In the genomic region with DNA sequence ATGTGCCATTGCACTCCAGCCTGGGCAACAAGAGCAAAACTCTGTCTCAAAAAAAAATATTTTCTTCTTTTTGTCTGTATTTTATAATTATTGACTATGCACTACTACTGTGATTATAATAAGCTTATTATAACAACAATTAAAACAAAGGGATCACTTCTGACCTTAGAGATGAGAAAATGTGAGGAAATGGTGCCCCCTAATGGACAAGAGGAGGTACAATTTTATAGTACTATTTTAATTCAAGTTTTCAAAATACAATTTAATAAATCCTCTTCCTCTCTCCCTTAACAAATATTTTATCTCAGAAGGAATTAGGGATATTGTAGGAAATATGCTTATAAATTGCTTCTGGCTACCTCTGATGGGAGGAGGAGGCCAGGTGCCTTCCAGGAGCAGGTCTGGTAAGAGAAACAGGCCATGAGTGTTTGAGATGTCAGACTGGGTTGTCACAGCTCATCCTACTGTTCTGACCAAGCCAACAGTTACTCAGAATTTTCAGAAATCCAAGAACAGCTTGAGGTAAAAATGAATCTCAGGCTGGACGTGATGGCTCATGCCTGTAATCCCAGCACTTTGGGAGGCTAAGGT, we compare ENCODE assay signal across 8 cellular contexts. TPM values are rescaled to one million over a fixed set of nuclear protein-coding genes. Genes with fewer than 3 reads are reported as not detected.
DNase-seq lines count a peak whose midpoint lies in the region; ATAC-seq, FAIRE-seq and TF ChIP-seq lines count a peak whose summit lies in the region.

No MANE protein-coding gene starts in this region.

- H3K27ac Mint-ChIP-seq in activated naive CD4-positive, alpha-beta T cell treated with anti-CD3 and anti-CD28 coated beads, Interleukin-2, amount 50 U/mL, for 72 hours, result peak overlapping the region in 1 of 2 donors; percentile 44
- no peak overlapping the region for H3K27ac Mint-ChIP-seq in T-helper 2 cell treated with Interferon-gamma antibody and Interleukin-4, amounts not matched to agents 5 μg/mL and 100 μg/mL, for 36 hours

- no peaks in the 10 kb centered on the region for H3K9me3 Mint-ChIP-seq in activated naive CD4-positive, alpha-beta T cell treated with anti-CD3 and anti-CD28 coated beads, Interleukin-2, amount 50 U/mL, for 72 hours
- H3K9me3 Mint-ChIP-seq in T-helper 2 cell treated with Interferon-gamma antibody and Interleukin-4, amounts not matched to agents 5 μg/mL and 100 μg/mL, for 36 hours, result no peaks in the 10 kb centered on the region

- H3K4me1 Mint-ChIP-seq in T-helper 2 cell treated with Interferon-gamma antibody and Interleukin-4, amounts not matched to agents 5 μg/mL and 100 μg/mL, for 36 hours (ENCODE audit: low read depth), result no peaks in the 10 kb centered on the region

- H2AFZ ChIP-seq in HepG2 (ENCODE audit: low read length), result no peak overlapping the region

- no peak overlapping the region for H3K27ac ChIP-seq in brain microvascular endothelial cell
- no peak overlapping the region for H3K27ac ChIP-seq in HepG2 (ENCODE audit: extremely low read length, insufficient read depth, low read length)
- no peak overlapping the region for H3K27ac ChIP-seq in aorta (ENCODE audit: low read depth in 1 of 2, low read length in 2 of 2)
- H3K27ac ChIP-seq in effector memory CD4-positive, alpha-beta T cell (ENCODE audit: insufficient read depth, low read length, poor library complexity, severe bottlenecking), result no peak overlapping the region

- intact Hi-C loops in HepG2 (cut with micrococcal nuclease; ENCODE audit: unreplicated experiment), result loop anchor here (2.0 kb wide), 1 partner anchor 290 kb away; a partner anchor contains a TSS
- intact Hi-C loops in aorta (cut with DNase I), result loop anchor here in 1 of 2 donors (2.0 to 5.0 kb wide), 2 partner anchors 290 to 553 kb away; a partner anchor contains a TSS

- FAIRE-seq in HepG2 (lab: Jason Lieb, UNC), result no peak

- no peak overlapping the region for H3K9ac ChIP-seq in HepG2 (ENCODE audit: insufficient read depth, low read depth, low read length)

- H3K36me3 ChIP-seq in brain microvascular endothelial cell (replicated peaks) (peaks cover 12% of the 10 kb centered on the region), HepG2 (replicated peaks in 1 of 2; ENCODE audit: control insufficient read depth in 1 of 2, insufficient read depth in 2 of 2, low read length in 2 of 2) (peaks cover 8 to 39% of the 10 kb centered on the region in 2 experiments), aorta (ENCODE audit: control insufficient read depth in 1 of 2, insufficient read depth in 2 of 2, low read length in 1 of 2) (peaks cover 0 to 4% of the 10 kb centered on the region in 2 donors)
- peaks cover 25% of the 10 kb centered on the region for H3K36me3 ChIP-seq in effector memory CD4-positive, alpha-beta T cell (ENCODE audit: control insufficient read depth, insufficient read depth, low read length)

- BruUV-seq in HepG2 (replicated peaks; lab: Mats Ljungman, UMichigan), result no TSS peak

- no peak overlapping the region for H3K4me3 Mint-ChIP-seq in T-helper 2 cell treated with Interferon-gamma antibody and Interleukin-4, amounts not matched to agents 5 μg/mL and 100 μg/mL, for 36 hours

- TF ChIP-seq POLR2A in HepG2 (IDR thresholded peaks at IDR 0.05; ENCODE audit: insufficient read depth in 1 of 2, low read depth in 2 of 2, low read length in 2 of 2), result no peak

- CTCF ChIA-PET in HepG2 (lab: Yijun Ruan, JAX; ENCODE audit: low intra/inter-chr PET ratio, low total read pairs), result interaction anchor here (0.7 to 2.1 kb wide), 3 partner anchors 288 to 557 kb away, joined by 4 to 7 read pairs (median 4); no protein-coding TSS in a partner anchor

- no peaks in the 10 kb centered on the region for H3K4me1 ChIP-seq in HepG2 (ENCODE audit: insufficient read depth, low read length)
- H3K4me1 ChIP-seq in aorta (ENCODE audit: control insufficient read depth in 1 of 2, insufficient read depth in 2 of 2, low read length in 2 of 2), result no peaks in the 10 kb centered on the region
- no peaks in the 10 kb centered on the region for H3K4me1 ChIP-seq in effector memory CD4-positive, alpha-beta T cell (ENCODE audit: control insufficient read depth, insufficient read depth, low read length, poor library complexity, severe bottlenecking)

- no peak overlapping the region for H3K4me2 ChIP-seq in HepG2 (ENCODE audit: low read depth, low read length)

- TF ChIP-seq CTCF in brain microvascular endothelial cell (IDR thresholded peaks at IDR 0.05; ENCODE audit: low read depth, low read length, missing control alignments) (peak; percentile 46), HepG2 (CRISPR knock-in tag; IDR thresholded peaks at IDR 0.05) (peak; percentile 62)

- in situ Hi-C loops in brain microvascular endothelial cell (cut with HindIII; ENCODE audit: low pct_ligation_motif_present, low sequenced_read_pairs), result no loop called here
- in situ Hi-C loops in HepG2 (cut with HindIII; ENCODE audit: extremely low pct_ligation_motif_present, low pct_unique_long_range_greater_than_20kb), result no loop called here

- no peaks in the 10 kb centered on the region for H3K27me3 Mint-ChIP-seq in T-helper 2 cell treated with Interferon-gamma antibody and Interleukin-4, amounts not matched to agents 5 μg/mL and 100 μg/mL, for 36 hours (ENCODE audit: low read depth)

- H3K36me3 Mint-ChIP-seq in activated naive CD4-positive, alpha-beta T cell treated with anti-CD3 and anti-CD28 coated beads, Interleukin-2, amount 50 U/mL, for 72 hours, result peaks cover 5 to 7% of the 10 kb centered on the region in 2 donors
- H3K36me3 Mint-ChIP-seq in T-helper 2 cell treated with Interferon-gamma antibody and Interleukin-4, amounts not matched to agents 5 μg/mL and 100 μg/mL, for 36 hours (ENCODE audit: low read depth), result peaks cover 22% of the 10 kb centered on the region

- peaks cover 5% of the 10 kb centered on the region for H3K79me2 ChIP-seq in HepG2 (ENCODE audit: insufficient read depth, low read length)

- POLR2A ChIA-PET in HepG2 (lab: Yijun Ruan, JAX), result no interaction called here

- TF ChIP-seq RAD21 in HepG2 (CRISPR knock-in tag; IDR thresholded peaks at IDR 0.05), result no peak

- 67% methylated on average over 1 of the region's 1 CpG for WGBS in HepG2 (ENCODE audit: low lambda C conversion rate)
- 42 to 49% methylated on average over 1 of the region's 1 CpG for WGBS in aorta, 2 donors

- H3K9me3 ChIP-seq in HepG2 (ENCODE audit: low read length) (no peaks in the 10 kb centered on the region), aorta (ENCODE audit: control insufficient read depth, low read length) (no peaks in the 10 kb centered on the region)
- no peaks in the 10 kb centered on the region for H3K9me3 ChIP-seq in effector memory CD4-positive, alpha-beta T cell (ENCODE audit: control insufficient read depth, low read length)

- no peaks in the 10 kb centered on the region for H4K20me1 ChIP-seq in HepG2 (ENCODE audit: insufficient read depth, low read length)

- no peak overlapping the region for H3K4me3 ChIP-seq in brain microvascular endothelial cell (ENCODE audit: low read depth, low read length)
- H3K4me3 ChIP-seq in HepG2 (replicated peaks in 1 of 3; ENCODE audit: insufficient read depth in 1 of 3, low read depth in 2 of 3, low read length in 3 of 3), result no peak overlapping the region
- H3K4me3 ChIP-seq in aorta (ENCODE audit: low read length in 2 of 2), result no peak overlapping the region
- H3K4me3 ChIP-seq in effector memory CD4-positive, alpha-beta T cell (ENCODE audit: insufficient read depth, low read depth, low read length, poor library complexity, severe bottlenecking), result no peak overlapping the region

- H3K27me3 ChIP-seq in brain microvascular endothelial cell (replicated peaks) (no peaks in the 10 kb centered on the region), HepG2 (ENCODE audit: control insufficient read depth in 1 of 2, insufficient read depth in 2 of 2, low read length in 2 of 2) (no peaks in the 10 kb centered on the region), aorta (ENCODE audit: control insufficient read depth in 1 of 2, insufficient read depth in 2 of 2, low read length in 1 of 2) (no peaks in the 10 kb centered on the region)
- no peaks in the 10 kb centered on the region for H3K27me3 ChIP-seq in effector memory CD4-positive, alpha-beta T cell (replicated peaks; ENCODE audit: control insufficient read depth, insufficient read depth, low read length, poor library complexity, severe bottlenecking)

- DNase-seq in activated naive CD4-positive, alpha-beta T cell treated with anti-CD3 and anti-CD28 coated beads, Interleukin-2, amount 50 U/mL, for 72 hours (ENCODE audit: low spot score in 2 of 2), result no peak
- no peak for DNase-seq in activated naive CD4-positive, alpha-beta T cell (lab: John Stamatoyannopoulos, UW)
- DNase-seq in NCI-H146 treated with DMSO at 0.1 percent for 48 hours (lab: John Stamatoyannopoulos, UW; ENCODE audit: unreplicated experiment) (peak; percentile 24), brain microvascular endothelial cell (no peak), HepG2 (ENCODE audit: low spot score) (no peak), aorta (no peak)
- no peak for DNase-seq in effector memory CD4-positive, alpha-beta T cell
- no peak for DNase-seq in T-helper 2 cell treated with Interferon-gamma antibody and Interleukin-4, amounts not matched to agents 5 μg/mL and 100 μg/mL, for 36 hours (ENCODE audit: low spot score)

- TF ChIP-seq EP300 in HepG2 (IDR thresholded peaks at IDR 0.05; ENCODE audit: low read depth in 2 of 2, low read length in 2 of 2), result no peak
- TF ChIP-seq EP300 in HepG2 (CRISPR knock-in tag; IDR thresholded peaks at IDR 0.05; ENCODE audit: borderline replicate concordance), result no peak

- peak; percentile 39 to 50 for ATAC-seq in activated naive CD4-positive, alpha-beta T cell treated with anti-CD3 and anti-CD28 coated beads, Interleukin-2, amount 50 U/mL, for 72 hours
- ATAC-seq in HepG2 (no peak), aorta (ENCODE audit: low FRiP score) (no peak)

RNA-seq across cellular contexts. Expression of gene VPS53, which starts 14.0 kb away (rescaled TPM):
- 10 to 100 TPM; 39.1 to 56.7 TPM for total RNA-seq in activated naive CD4-positive, alpha-beta T cell treated with anti-CD3 and anti-CD28 coated beads, Interleukin-2, amount 50 U/mL, for 72 hours
- total RNA-seq in HepG2 (2016; rRNA removed; fragmentation: Illumina TruSeq; extraction: Trizol) (17.3 and 21.8 TPM in 2 replicates), aorta (10 to 100 TPM; 53.5 to 79.3 TPM)
- 8.1 and 10.4 TPM in 2 replicates for total RNA-seq in HepG2 (2016; cell fraction: cytosol; rRNA removed; fragmentation: Illumina TruSeq; extraction: Trizol; ENCODE audit: low read depth)
- total RNA-seq in HepG2 (2016; cell fraction: insoluble cytoplasmic fraction; rRNA removed; fragmentation: Illumina TruSeq; extraction: Trizol), result 17.9 and 18.2 TPM in 2 replicates
- total RNA-seq in HepG2 (2016; cell fraction: membrane; rRNA removed; fragmentation: Illumina TruSeq; extraction: Trizol), result 6.2 and 7.3 TPM in 2 replicates
- total RNA-seq in HepG2 (2016; cell fraction: nucleus; rRNA removed; fragmentation: Illumina TruSeq; extraction: Trizol), result 13.4 and 15.3 TPM in 2 replicates
- polyA plus RNA-seq in HepG2 (2011; rRNA removed) (12.5 and 13.3 TPM in 2 replicates), aorta (1 to 10 TPM; 3.6 to 6.2 TPM)
- 7.6 and 8.0 TPM in 2 replicates for polyA plus RNA-seq in HepG2 (2011; cell fraction: cytosol; rRNA removed)
- 10.5 and 11.7 TPM in 2 replicates for polyA plus RNA-seq in HepG2 (2011; cell fraction: nucleus; rRNA removed)
- polyA plus RNA-seq in HepG2 (2012), result 11.0 and 12.6 TPM in 2 replicates
- polyA plus RNA-seq in HepG2 (2016; cell fraction: cytosol; fragmentation: Illumina TruSeq; extraction: Trizol; ENCODE audit: low read depth), result 1.3 and 1.4 TPM in 2 replicates
- 12.9 and 17.6 TPM in 2 replicates for polyA plus RNA-seq in HepG2 (2016; cell fraction: insoluble cytoplasmic fraction; fragmentation: Illumina TruSeq; extraction: Trizol; ENCODE audit: low read depth)
- 3.0 and 3.4 TPM in 2 replicates for polyA plus RNA-seq in HepG2 (2016; cell fraction: membrane; fragmentation: Illumina TruSeq; extraction: Trizol; ENCODE audit: low read depth)
- 18.7 and 20.8 TPM in 2 replicates for polyA plus RNA-seq in HepG2 (2016; cell fraction: nucleus; fragmentation: Illumina TruSeq; extraction: Trizol; ENCODE audit: insufficient read depth, low read depth)
- polyA minus RNA-seq in HepG2 (2011; rRNA and poly(A)+ RNA removed; ENCODE audit: low replicate concordance), result 109 and 127 TPM in 2 replicates
- polyA minus RNA-seq in HepG2 (2011; cell fraction: cytosol; rRNA and poly(A)+ RNA removed), result 24.4 and 27.0 TPM in 2 replicates
- 35.8 and 54.7 TPM in 2 replicates for polyA minus RNA-seq in HepG2 (2011; cell fraction: nucleus; rRNA and poly(A)+ RNA removed)

RNA-seq across cellular contexts. Expression of gene TLCD3A, which starts 31.8 kb away (rescaled TPM):
- total RNA-seq in activated naive CD4-positive, alpha-beta T cell treated with anti-CD3 and anti-CD28 coated beads, Interleukin-2, amount 50 U/mL, for 72 hours, result 10 to 100 TPM in 1 of 2 donors, 1 to 10 TPM in 1; 1.5 to 20.4 TPM
- total RNA-seq in HepG2 (2016; rRNA removed; fragmentation: Illumina TruSeq; extraction: Trizol) (16.5 and 25.2 TPM in 2 replicates), aorta (10 to 100 TPM in 1 of 2 donors, 1 to 10 TPM in 1; 8.0 to 11.1 TPM)
- total RNA-seq in HepG2 (2016; cell fraction: cytosol; rRNA removed; fragmentation: Illumina TruSeq; extraction: Trizol; ENCODE audit: low read depth), result 11.6 and 12.3 TPM in 2 replicates
- 16.8 and 25.2 TPM in 2 replicates for total RNA-seq in HepG2 (2016; cell fraction: insoluble cytoplasmic fraction; rRNA removed; fragmentation: Illumina TruSeq; extraction: Trizol)
- total RNA-seq in HepG2 (2016; cell fraction: membrane; rRNA removed; fragmentation: Illumina TruSeq; extraction: Trizol), result 24.8 and 30.1 TPM in 2 replicates
- total RNA-seq in HepG2 (2016; cell fraction: nucleus; rRNA removed; fragmentation: Illumina TruSeq; extraction: Trizol), result 22.5 and 29.8 TPM in 2 replicates
- polyA plus RNA-seq in HepG2 (2011; rRNA removed) (46.6 and 53.8 TPM in 2 replicates), aorta (1 to 10 TPM; 2.8 to 4.5 TPM)
- 55.4 and 57.8 TPM in 2 replicates for polyA plus RNA-seq in HepG2 (2011; cell fraction: cytosol; rRNA removed)
- 29.5 and 29.7 TPM in 2 replicates for polyA plus RNA-seq in HepG2 (2011; cell fraction: nucleus; rRNA removed)
- 28.7 and 29.6 TPM in 2 replicates for polyA plus RNA-seq in HepG2 (2012)
- polyA plus RNA-seq in HepG2 (2016; cell fraction: cytosol; fragmentation: Illumina TruSeq; extraction: Trizol; ENCODE audit: low read depth), result 16.6 and 21.9 TPM in 2 replicates
- polyA plus RNA-seq in HepG2 (2016; cell fraction: insoluble cytoplasmic fraction; fragmentation: Illumina TruSeq; extraction: Trizol; ENCODE audit: low read depth), result 21.1 and 27.9 TPM in 2 replicates
- 30.8 and 33.2 TPM in 2 replicates for polyA plus RNA-seq in HepG2 (2016; cell fraction: membrane; fragmentation: Illumina TruSeq; extraction: Trizol; ENCODE audit: low read depth)
- polyA plus RNA-seq in HepG2 (2016; cell fraction: nucleus; fragmentation: Illumina TruSeq; extraction: Trizol; ENCODE audit: insufficient read depth, low read depth), result 48.5 and 49.8 TPM in 2 replicates
- polyA minus RNA-seq in HepG2 (2011; rRNA and poly(A)+ RNA removed; ENCODE audit: low replicate concordance), result 112 and 176 TPM in 2 replicates
- 36.8 and 39.7 TPM in 2 replicates for polyA minus RNA-seq in HepG2 (2011; cell fraction: cytosol; rRNA and poly(A)+ RNA removed)
- 18.0 and 23.5 TPM in 2 replicates for polyA minus RNA-seq in HepG2 (2011; cell fraction: nucleus; rRNA and poly(A)+ RNA removed)

RNA-seq across cellular contexts. Expression of gene GEMIN4, which starts 51.5 kb away (rescaled TPM):
- total RNA-seq in activated naive CD4-positive, alpha-beta T cell treated with anti-CD3 and anti-CD28 coated beads, Interleukin-2, amount 50 U/mL, for 72 hours, result 10 to 100 TPM; 25.1 to 48.7 TPM
- total RNA-seq in HepG2 (2016; rRNA removed; fragmentation: Illumina TruSeq; extraction: Trizol) (22.7 and 28.2 TPM in 2 replicates), aorta (10 to 100 TPM; 11.7 to 17.2 TPM)
- total RNA-seq in HepG2 (2016; cell fraction: cytosol; rRNA removed; fragmentation: Illumina TruSeq; extraction: Trizol; ENCODE audit: low read depth), result 1.6 and 2.8 TPM in 2 replicates
- 23.2 and 25.6 TPM in 2 replicates for total RNA-seq in HepG2 (2016; cell fraction: insoluble cytoplasmic fraction; rRNA removed; fragmentation: Illumina TruSeq; extraction: Trizol)
- total RNA-seq in HepG2 (2016; cell fraction: membrane; rRNA removed; fragmentation: Illumina TruSeq; extraction: Trizol), result 7.3 and 7.8 TPM in 2 replicates
- 14.5 and 15.4 TPM in 2 replicates for total RNA-seq in HepG2 (2016; cell fraction: nucleus; rRNA removed; fragmentation: Illumina TruSeq; extraction: Trizol)
- polyA plus RNA-seq in HepG2 (2011; rRNA removed) (10.8 and 13.6 TPM in 2 replicates), aorta (10 to 100 TPM in 1 of 2 donors, 1 to 10 TPM in 1; 5.5 to 18.1 TPM)
- polyA plus RNA-seq in HepG2 (2011; cell fraction: cytosol; rRNA removed), result 5.1 and 7.0 TPM in 2 replicates
- polyA plus RNA-seq in HepG2 (2011; cell fraction: nucleus; rRNA removed), result 15.7 and 16.5 TPM in 2 replicates
- polyA plus RNA-seq in HepG2 (2012), result 10.4 and 10.6 TPM in 2 replicates
- 0.83 and 1.1 TPM in 2 replicates for polyA plus RNA-seq in HepG2 (2016; cell fraction: cytosol; fragmentation: Illumina TruSeq; extraction: Trizol; ENCODE audit: low read depth)
- polyA plus RNA-seq in HepG2 (2016; cell fraction: insoluble cytoplasmic fraction; fragmentation: Illumina TruSeq; extraction: Trizol; ENCODE audit: low read depth), result 18.5 and 22.6 TPM in 2 replicates
- 2.1 and 3.2 TPM in 2 replicates for polyA plus RNA-seq in HepG2 (2016; cell fraction: membrane; fragmentation: Illumina TruSeq; extraction: Trizol; ENCODE audit: low read depth)
- 17.5 and 17.6 TPM in 2 replicates for polyA plus RNA-seq in HepG2 (2016; cell fraction: nucleus; fragmentation: Illumina TruSeq; extraction: Trizol; ENCODE audit: insufficient read depth, low read depth)
- 30.3 and 134 TPM in 2 replicates for polyA minus RNA-seq in HepG2 (2011; rRNA and poly(A)+ RNA removed; ENCODE audit: low replicate concordance)
- 6.5 and 6.9 TPM in 2 replicates for polyA minus RNA-seq in HepG2 (2011; cell fraction: cytosol; rRNA and poly(A)+ RNA removed)
- polyA minus RNA-seq in HepG2 (2011; cell fraction: nucleus; rRNA and poly(A)+ RNA removed), result 9.9 and 11.6 TPM in 2 replicates

Comparison
In these comparisons a context has a peak if more than half of its experiments do, and no peak if none do; other contexts are left out.
1. ATAC-seq: peak in activated naive CD4-positive, alpha-beta T cell treated with anti-CD3 and anti-CD28 coated beads, Interleukin-2, amount 50 U/mL, for 72 hours (2 of 2); none in HepG2 (single experiment) and aorta (single experiment).